Comparison of ENCODE assay signal across 1 cellular context in the genomic region with DNA sequence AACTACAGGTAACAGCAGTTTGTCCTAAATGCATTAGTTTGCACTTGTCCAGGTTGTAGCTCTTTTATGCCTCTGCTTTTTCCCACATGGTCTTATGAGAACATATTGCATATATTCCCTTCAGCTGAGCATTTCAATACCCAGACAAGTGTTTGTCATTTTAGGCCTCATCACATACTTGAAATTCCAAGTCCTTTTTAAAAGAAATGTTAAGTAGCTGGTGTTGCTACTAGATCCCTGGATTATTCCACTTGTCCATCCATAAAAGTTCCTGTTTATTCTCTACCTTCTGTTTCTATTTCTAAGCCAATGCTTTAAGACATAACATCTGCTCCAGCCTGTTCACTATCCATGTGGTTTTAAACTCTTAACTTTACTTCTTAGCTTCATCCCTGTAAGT.
TF ChIP-seq lines count a peak whose summit lies in the region.

No MANE protein-coding gene starts in this region.

TF ChIP-seq in WTC11, 78 proteins besides CTCF, POLR2A, EP300 and RAD21 (continued from another document):
- TF ChIP-seq, protein P1, sequence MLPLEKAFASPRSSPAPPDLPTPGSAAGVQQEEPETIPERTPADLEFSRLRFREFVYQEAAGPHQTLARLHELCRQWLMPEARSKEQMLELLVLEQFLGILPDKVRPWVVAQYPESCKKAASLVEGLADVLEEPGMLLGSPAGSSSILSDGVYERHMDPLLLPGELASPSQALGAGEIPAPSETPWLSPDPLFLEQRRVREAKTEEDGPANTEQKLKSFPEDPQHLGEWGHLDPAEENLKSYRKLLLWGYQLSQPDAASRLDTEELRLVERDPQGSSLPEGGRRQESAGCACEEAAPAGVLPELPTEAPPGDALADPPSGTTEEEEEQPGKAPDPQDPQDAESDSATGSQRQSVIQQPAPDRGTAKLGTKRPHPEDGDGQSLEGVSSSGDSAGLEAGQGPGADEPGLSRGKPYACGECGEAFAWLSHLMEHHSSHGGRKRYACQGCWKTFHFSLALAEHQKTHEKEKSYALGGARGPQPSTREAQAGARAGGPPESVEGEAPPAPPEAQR (CRISPR knock-in tag; IDR thresholded peaks at IDR 0.05), result no peak
- TF ChIP-seq NFYB (CRISPR knock-in tag; conservative IDR thresholded peaks at IDR 0.05; ENCODE audit: low read depth) (no peak), IRF2 (CRISPR knock-in tag; IDR thresholded peaks at IDR 0.05; ENCODE audit: borderline replicate concordance, low read depth) (no peak), MYBL2 (CRISPR knock-in tag; IDR thresholded peaks at IDR 0.05) (no peak), ZNF423 (CRISPR knock-in tag; IDR thresholded peaks at IDR 0.05) (no peak)
- TF ChIP-seq, protein P2, sequence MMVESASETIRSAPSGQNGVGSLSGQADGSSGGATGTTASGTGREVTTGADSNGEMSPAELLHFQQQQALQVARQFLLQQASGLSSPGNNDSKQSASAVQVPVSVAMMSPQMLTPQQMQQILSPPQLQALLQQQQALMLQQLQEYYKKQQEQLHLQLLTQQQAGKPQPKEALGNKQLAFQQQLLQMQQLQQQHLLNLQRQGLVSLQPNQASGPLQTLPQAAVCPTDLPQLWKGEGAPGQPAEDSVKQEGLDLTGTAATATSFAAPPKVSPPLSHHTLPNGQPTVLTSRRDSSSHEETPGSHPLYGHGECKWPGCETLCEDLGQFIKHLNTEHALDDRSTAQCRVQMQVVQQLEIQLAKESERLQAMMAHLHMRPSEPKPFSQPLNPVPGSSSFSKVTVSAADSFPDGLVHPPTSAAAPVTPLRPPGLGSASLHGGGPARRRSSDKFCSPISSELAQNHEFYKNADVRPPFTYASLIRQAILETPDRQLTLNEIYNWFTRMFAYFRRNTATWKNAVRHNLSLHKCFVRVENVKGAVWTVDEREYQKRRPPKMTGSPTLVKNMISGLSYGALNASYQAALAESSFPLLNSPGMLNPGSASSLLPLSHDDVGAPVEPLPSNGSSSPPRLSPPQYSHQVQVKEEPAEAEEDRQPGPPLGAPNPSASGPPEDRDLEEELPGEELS (CRISPR knock-in tag; IDR thresholded peaks at IDR 0.05), result no peak
- TF ChIP-seq, protein P3, sequence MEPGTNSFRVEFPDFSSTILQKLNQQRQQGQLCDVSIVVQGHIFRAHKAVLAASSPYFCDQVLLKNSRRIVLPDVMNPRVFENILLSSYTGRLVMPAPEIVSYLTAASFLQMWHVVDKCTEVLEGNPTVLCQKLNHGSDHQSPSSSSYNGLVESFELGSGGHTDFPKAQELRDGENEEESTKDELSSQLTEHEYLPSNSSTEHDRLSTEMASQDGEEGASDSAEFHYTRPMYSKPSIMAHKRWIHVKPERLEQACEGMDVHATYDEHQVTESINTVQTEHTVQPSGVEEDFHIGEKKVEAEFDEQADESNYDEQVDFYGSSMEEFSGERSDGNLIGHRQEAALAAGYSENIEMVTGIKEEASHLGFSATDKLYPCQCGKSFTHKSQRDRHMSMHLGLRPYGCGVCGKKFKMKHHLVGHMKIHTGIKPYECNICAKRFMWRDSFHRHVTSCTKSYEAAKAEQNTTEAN (CRISPR knock-in tag; IDR thresholded peaks at IDR 0.05), result no peak
- TF ChIP-seq, protein P4, sequence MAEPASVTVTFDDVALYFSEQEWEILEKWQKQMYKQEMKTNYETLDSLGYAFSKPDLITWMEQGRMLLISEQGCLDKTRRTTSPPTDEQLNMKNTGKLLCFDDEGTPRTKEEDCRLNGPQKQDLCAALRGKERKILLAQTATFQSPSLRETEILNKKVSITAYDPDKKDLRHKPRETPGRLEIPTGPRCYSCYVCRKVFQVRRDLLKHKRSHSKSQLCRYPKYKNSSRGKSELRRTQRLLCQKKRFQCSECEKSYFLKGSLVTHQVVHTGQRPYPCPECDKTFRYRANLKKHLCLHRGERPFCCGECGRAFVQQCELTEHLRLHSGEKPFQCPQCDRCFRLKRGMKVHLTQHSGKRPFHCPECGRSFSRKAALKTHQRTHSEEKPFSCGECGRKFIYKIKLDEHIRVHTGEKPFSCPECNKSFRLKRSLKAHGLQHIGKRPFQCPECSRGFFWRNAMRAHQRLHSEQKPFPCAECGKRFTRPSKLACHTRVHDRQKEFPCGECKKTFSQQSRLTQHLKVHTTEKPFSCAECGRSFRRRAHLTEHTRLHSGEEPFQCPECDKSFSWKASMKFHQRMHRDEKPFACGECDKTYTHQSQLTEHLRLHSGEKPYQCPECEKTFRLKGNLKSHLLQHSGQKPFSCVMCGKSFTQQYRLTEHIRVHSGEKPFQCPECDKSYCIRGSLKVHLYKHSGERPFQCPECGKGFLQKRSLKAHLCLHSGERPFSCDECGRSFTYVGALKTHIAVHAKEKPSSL (CRISPR knock-in tag; conservative IDR thresholded peaks at IDR 0.05), result no peak
